In the genomic region with DNA sequence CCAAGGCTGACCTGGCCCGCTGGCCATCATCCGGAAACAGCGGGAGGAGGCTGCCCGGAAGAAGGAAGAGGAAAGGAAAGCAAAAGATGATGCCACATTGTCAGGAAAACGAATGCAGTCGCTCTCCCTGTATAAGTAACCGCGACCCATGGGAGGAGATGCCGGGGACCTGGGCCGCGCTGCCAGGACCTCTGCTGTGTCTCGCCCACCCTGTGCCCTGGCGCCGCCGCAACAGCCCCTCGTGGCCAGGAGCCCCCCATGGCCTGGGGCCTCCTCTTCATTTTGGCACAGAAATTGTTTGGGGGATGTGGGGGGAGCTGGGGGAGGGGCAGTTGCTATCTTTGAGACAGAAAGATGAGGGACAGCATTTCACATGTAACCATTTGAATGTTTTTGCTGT, we compare ENCODE assay signal across 33 cellular contexts. TPM values are rescaled to one million over a fixed set of nuclear protein-coding genes. Genes with fewer than 3 reads are reported as not detected.
"Had no signal": no experiment of that assay in that cellular context is flagged by ENCODE, and none has a peak within 500 bp of the region (broad histone marks: within the 10 kb centered on the region; RNA-seq: fewer than 3 reads in every experiment).

No MANE protein-coding gene starts in this region.

- H3K4me1 ChIP-seq: adrenal gland had no signal

- H3K27me3 ChIP-seq: adrenal gland, cardiac muscle cell had no signal

- ATAC-seq: activated CD8-positive, alpha-beta T cell treated with anti-CD3 and anti-CD28 coated beads for 36 hours; activated naive CD4-positive, alpha-beta T cell treated with anti-CD3 and anti-CD28 coated beads, Interleukin-2, amount 50 U/mL, for 72 hours; activated T-cell treated with anti-CD3 and anti-CD28 coated beads, Interleukin-2, amount 50 U/mL, for 4 hours; activated T-cell treated with anti-CD3 and anti-CD28 coated beads, Interleukin-2, amount 50 U/mL, for 72 hours; activated T-helper 17 cell treated with anti-CD3 and anti-CD28 coated beads, Interleukin-2, amount 50 U/mL, for 72 hours; T-cell; T-helper 17 cell had no signal

- H3K9me3 ChIP-seq: adrenal gland had no signal

- H3K27ac ChIP-seq: adrenal gland, cardiac muscle cell, VCaP had no signal

- H3K4me3 ChIP-seq: adrenal gland, cardiac muscle cell had no signal

- DNase-seq: activated B cell treated with CpG ODN at 0.5 μM for 24 hours; activated CD4-positive, alpha-beta memory T cell treated with anti-CD3 and anti-CD28 coated beads for 36 hours; activated CD4-positive, alpha-beta T cell treated with anti-CD3 and anti-CD28 coated beads for 4 hours; activated CD4-positive, alpha-beta T cell treated with anti-CD3 and anti-CD28 coated beads, Interleukin-2, amount 10 ng/mL, durations not matched to agents 24 days and 14 days; activated CD4-positive, alpha-beta T cell treated with anti-CD3 and anti-CD28 coated beads, Interleukin-2, amount 50 U/mL, for 1 hour; activated CD4-positive, alpha-beta T cell treated with anti-CD3 and anti-CD28 coated beads, Interleukin-2, amount 50 U/mL, for 4 hours; activated CD4-positive, CD25-positive, alpha-beta regulatory T cell treated with anti-CD3 and anti-CD28 coated beads, Interleukin-2, amount 50 U/mL, for 72 hours; activated CD8-positive, alpha-beta memory T cell treated with anti-CD3 and anti-CD28 coated beads, Interleukin-2, amount 50 U/mL, for 4 hours; activated CD8-positive, alpha-beta T cell treated with anti-CD3 and anti-CD28 coated beads for 36 hours; activated effector memory CD4-positive, alpha-beta T cell treated with anti-CD3 and anti-CD28 coated beads, Interleukin-2, amount 50 U/mL, for 16 hours; activated gamma-delta T cell treated with Interleukin-2 at 50 U/mL for 16 hours; activated naive CD4-positive, alpha-beta T cell; activated naive CD4-positive, alpha-beta T cell treated with anti-CD3 and anti-CD28 coated beads for 36 hours; activated naive CD4-positive, alpha-beta T cell treated with anti-CD3 and anti-CD28 coated beads, Interleukin-2, amount 50 U/mL, for 16 hours; activated naive CD8-positive, alpha-beta T cell treated with anti-CD3 and anti-CD28 coated beads for 36 hours; activated T-cell treated with anti-CD3 and anti-CD28 coated beads for 4 hours; activated T-cell treated with anti-CD3 and anti-CD28 coated beads, Interleukin-2, amount 50 U/mL, for 1 hour; activated T-cell treated with anti-CD3 and anti-CD28 coated beads, Interleukin-2, amount 50 U/mL, for 4 hours; activated T-cell treated with anti-CD3 and anti-CD28 coated beads, Interleukin-2, amount 50 U/mL, for 72 hours; adrenal gland; amniotic stem cell; aorta; caudate nucleus; T-cell; T-helper 17 cell had no signal

RNA-seq across cellular contexts. Expression of a gene that starts 16.5 kb away (rescaled TPM):
- total RNA-seq: activated B cell treated with CpG ODN at 0.5 μM for 24 hours; activated CD4-positive, alpha-beta memory T cell treated with anti-CD3 and anti-CD28 coated beads for 36 hours; activated CD4-positive, alpha-beta T cell treated with anti-CD3 and anti-CD28 coated beads, Interleukin-2, amount 10 ng/mL, durations not matched to agents 24 days and 14 days; activated CD8-positive, alpha-beta memory T cell treated with anti-CD3 and anti-CD28 coated beads for 36 hours; activated CD8-positive, alpha-beta T cell treated with anti-CD3 and anti-CD28 coated beads for 36 hours; activated naive CD4-positive, alpha-beta T cell treated with anti-CD3 and anti-CD28 coated beads for 36 hours; activated naive CD4-positive, alpha-beta T cell treated with anti-CD3 and anti-CD28 coated beads, Interleukin-2, amount 50 U/mL, for 72 hours; activated naive CD8-positive, alpha-beta T cell treated with anti-CD3 and anti-CD28 coated beads for 36 hours; activated T-cell treated with anti-CD3 and anti-CD28 coated beads, Interleukin-2, amount 50 U/mL, for 4 hours; activated T-cell treated with anti-CD3 and anti-CD28 coated beads, Interleukin-2, amount 50 U/mL, for 72 hours; activated T-helper 1 cell treated with anti-CD3 and anti-CD28 coated beads, Interleukin-12 subunit alpha, Interleukin-12 subunit beta, Interleukin-2, Interleukin-4 antibody, amounts not matched to agents 30 ng/mL and 10 ng/mL and 1 ng/mL, durations not matched to agents 14 hours and 24 hours and 36 hours; activated T-helper 17 cell treated with anti-CD3 and anti-CD28 coated beads, Interleukin-2, amount 50 U/mL, for 72 hours; T-helper 1 cell treated with Interleukin-12 subunit alpha and Interleukin-12 subunit beta and Interleukin-4 antibody, amounts not matched to agents 30 ng/mL and 1 ng/mL, for 36 hours; T-helper 17 cell; T-helper 2 cell treated with Interferon-gamma antibody and Interleukin-4, amounts not matched to agents 100 ng/mL and 5 ng/mL, for 36 hours had no signal
